23 cellular contexts compared by ENCODE assay signal in the genomic region with DNA sequence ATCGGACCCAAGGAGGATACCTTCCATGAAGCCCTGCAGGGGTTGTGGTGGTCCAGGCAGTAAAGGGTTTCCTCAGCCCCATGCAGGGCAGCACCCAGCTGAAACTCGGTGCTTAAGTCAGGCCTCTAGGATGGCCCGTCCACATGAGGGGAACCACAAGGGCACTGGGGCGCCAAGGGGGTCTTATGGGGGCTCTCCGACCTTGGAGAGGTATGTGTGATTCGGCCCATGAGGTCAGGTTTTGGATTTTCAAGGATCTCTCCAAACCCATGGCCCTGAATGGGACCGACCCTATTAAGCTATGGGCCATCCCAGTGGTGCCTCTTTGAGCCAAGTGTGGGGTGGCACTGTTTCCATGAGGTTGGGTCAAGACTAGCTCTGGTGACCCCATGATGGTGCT.
"Had no signal": no experiment of that assay in that cellular context is flagged by ENCODE, and none has a peak within 500 bp of the region (broad histone marks: within the 10 kb centered on the region; RNA-seq: fewer than 3 reads in every experiment).

No MANE protein-coding gene starts in this region.

- H3K27me3 ChIP-seq: neural progenitor cell, pancreas, right lobe of liver, sigmoid colon, stomach, thyroid gland, tibial nerve, upper lobe of left lung, uterus had no signal

- H3K4me1 ChIP-seq: neural progenitor cell, pancreas, psoas muscle, right lobe of liver, sigmoid colon, stomach, thyroid gland, tibial nerve, upper lobe of left lung, uterus had no signal

- H3K4me2 ChIP-seq: neural progenitor cell had no signal

- H2AFZ ChIP-seq: neural progenitor cell had no signal

- FAIRE-seq: pancreas, small intestine had no signal

- H3K9me3 ChIP-seq: pancreas, right lobe of liver, thyroid gland, uterus had no signal

- ATAC-seq: naive thymus-derived CD4-positive, alpha-beta T cell; natural killer cell; pancreas; psoas muscle; stimulated activated effector memory CD8-positive, alpha-beta T cell treated with anti-CD3 and anti-CD28 coated beads, Interleukin-12 subunit alpha, Interleukin-12 subunit beta, amount 100 ng/mL, for 72 hours; stimulated activated naive B cell treated with anti-CD40 and anti-IgM and Interleukin-4, amounts not matched to agents 10 μg/mL and 1 μg/mL and 100 μg/mL, for 72 hours had no signal

- H3K36me3 ChIP-seq: neural progenitor cell, pancreas, right lobe of liver, sigmoid colon, stomach, thoracic aorta, thyroid gland, tibial nerve, upper lobe of left lung, uterus had no signal

- DNase-seq: naive thymus-derived CD4-positive, alpha-beta T cell; natural killer cell; occipital lobe; sigmoid colon; small intestine; stimulated activated CD4-positive, alpha-beta T cell treated with anti-CD3 and anti-CD28 coated beads, Interleukin-15, amount 100 ng/mL, for 24 hours; stimulated activated CD4-positive, alpha-beta T cell treated with anti-CD3 and anti-CD28 coated beads, Interleukin-2, amount 100 ng/mL, for 24 hours; stimulated activated CD4-positive, alpha-beta T cell treated with anti-CD3 and anti-CD28 coated beads, Interleukin-2, amount 100 ng/mL, for 48 hours; stimulated activated CD4-positive, alpha-beta T cell treated with anti-CD3 and anti-CD28 coated beads, Interleukin-4, amount 100 ng/mL, for 24 hours; stimulated activated naive B cell treated with anti-CD40 and anti-IgM and Interleukin-4, amounts not matched to agents 10 μg/mL and 1 μg/mL and 100 μg/mL, for 72 hours; stimulated activated naive CD4-positive, alpha-beta T cell treated with Interleukin-2 at 50 U/mL for 16 hours; stomach; thyroid gland; trophoblast cell; uterus had no signal

- H3K27ac ChIP-seq: neural progenitor cell, pancreas, psoas muscle, right lobe of liver, sigmoid colon, stomach, thoracic aorta, thyroid gland, tibial nerve, upper lobe of left lung, uterus had no signal

- H3K4me3 ChIP-seq: neural progenitor cell, pancreas, psoas muscle, right lobe of liver, sigmoid colon, stomach, thoracic aorta, thyroid gland, tibial nerve, upper lobe of left lung, uterus had no signal
